In the genomic region with DNA sequence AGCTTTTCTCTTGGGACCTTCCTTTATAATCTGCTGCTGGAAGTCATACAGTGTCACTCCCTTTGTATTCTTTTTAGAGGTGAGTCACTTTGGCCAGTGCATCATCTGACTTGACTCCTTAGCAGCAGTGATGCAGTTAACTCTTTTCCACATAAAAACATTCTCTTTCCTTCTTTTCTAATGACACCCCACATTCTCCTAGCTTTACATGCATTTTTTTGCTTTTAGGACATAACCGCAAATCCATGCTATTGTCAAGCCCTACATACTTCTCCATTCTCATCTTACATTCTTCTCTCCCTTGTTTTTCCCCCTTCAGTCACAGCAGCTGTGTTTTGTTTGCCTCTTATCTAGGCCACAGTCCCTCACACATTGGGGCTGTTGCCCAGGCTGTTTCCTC, we compare ENCODE assay signal across 17 cellular contexts. TPM values are rescaled to one million over a fixed set of nuclear protein-coding genes. Genes with fewer than 3 reads are reported as not detected.
DNase-seq lines count a peak whose midpoint lies in the region; ATAC-seq and TF ChIP-seq lines count a peak whose summit lies in the region.
"Had no signal": no experiment of that assay in that cellular context is flagged by ENCODE, and none has a peak within 500 bp of the region (broad histone marks: within the 10 kb centered on the region; RNA-seq: fewer than 3 reads in every experiment).

No MANE protein-coding gene starts in this region.

- no peaks in the 10 kb centered on the region for H3K9me3 Mint-ChIP-seq in activated T-cell treated with anti-CD3 and anti-CD28 coated beads, Interleukin-2, amount 50 U/mL, for 4 hours
- H3K9me3 Mint-ChIP-seq: activated B cell treated with CpG ODN at 0.5 μM for 24 hours; CD4-positive, alpha-beta T cell; stimulated activated naive CD8-positive, alpha-beta T cell treated with anti-CD3 and anti-CD28 coated beads, Interleukin-15, amount 100 ng/mL, for 72 hours had no signal

- no peaks in the 10 kb centered on the region for H3K9me3 ChIP-seq in mesenchymal stem cell (ENCODE audit: control insufficient read depth, low read length)
- H3K9me3 ChIP-seq: mucosa of descending colon had no signal

- H2BK15ac ChIP-seq in mesenchymal stem cell (ENCODE audit: low read depth, poor library complexity, severe bottlenecking), result no peak overlapping the region

- no peak overlapping the region for H3K4me2 ChIP-seq in mesenchymal stem cell (ENCODE audit: low read length, poor library complexity, severe bottlenecking)

- no peaks in the 10 kb centered on the region for H3K27me3 ChIP-seq in brain microvascular endothelial cell (replicated peaks)
- H3K27me3 ChIP-seq in mesenchymal stem cell (ENCODE audit: control insufficient read depth in 1 of 2, insufficient read depth in 1 of 2, low read length in 2 of 2), result no peaks in the 10 kb centered on the region

- no peak overlapping the region for H3K4me3 Mint-ChIP-seq in activated T-cell treated with anti-CD3 and anti-CD28 coated beads, Interleukin-2, amount 50 U/mL, for 4 hours
- H3K4me3 Mint-ChIP-seq: activated B cell treated with CpG ODN at 0.5 μM for 24 hours; CD4-positive, alpha-beta T cell; stimulated activated naive CD8-positive, alpha-beta T cell treated with anti-CD3 and anti-CD28 coated beads, Interleukin-15, amount 100 ng/mL, for 72 hours had no signal

- no peak overlapping the region for H2BK120ac ChIP-seq in mesenchymal stem cell (ENCODE audit: low read depth, low read length)

- no peak overlapping the region for H2AK5ac ChIP-seq in mesenchymal stem cell (ENCODE audit: low read length, severe bottlenecking)

- H4K8ac ChIP-seq in mesenchymal stem cell (ENCODE audit: low read length), result no peak overlapping the region

- H3K4ac ChIP-seq in mesenchymal stem cell (ENCODE audit: low read depth in 1 of 2, low read length in 2 of 2), result no peak overlapping the region

- H3K4me3 ChIP-seq in brain microvascular endothelial cell (ENCODE audit: low read depth, low read length) (no peak overlapping the region), mesenchymal stem cell (ENCODE audit: insufficient read depth in 1 of 2, low read depth in 1 of 2, low read length in 2 of 2) (no peak overlapping the region)
- H3K4me3 ChIP-seq: mucosa of descending colon had no signal

- peak overlapping the region; percentile 25 for H3K9ac ChIP-seq in mesenchymal stem cell (ENCODE audit: low read length)

- H3K36me3 ChIP-seq in brain microvascular endothelial cell (replicated peaks), result no peaks in the 10 kb centered on the region
- H3K36me3 ChIP-seq in mesenchymal stem cell (ENCODE audit: control insufficient read depth in 1 of 2, insufficient read depth in 2 of 2, low read depth in 1 of 2, low read length in 2 of 2), result no peaks in the 10 kb centered on the region

- peaks cover 10% of the 10 kb centered on the region for H3K27me3 Mint-ChIP-seq in activated T-cell treated with anti-CD3 and anti-CD28 coated beads, Interleukin-2, amount 50 U/mL, for 4 hours (ENCODE audit: low read depth)

- no peak overlapping the region for H4K91ac ChIP-seq in mesenchymal stem cell (ENCODE audit: low read length)

- WGBS in mesenchymal stem cell, result 79% methylated on average over 1 of the region's 1 CpG

- H2BK12ac ChIP-seq in mesenchymal stem cell (ENCODE audit: low read length in 2 of 2), result no peak overlapping the region

- no peak overlapping the region for H3K14ac ChIP-seq in mesenchymal stem cell (ENCODE audit: low read length in 2 of 2)

- no peak overlapping the region for H3K23ac ChIP-seq in mesenchymal stem cell (ENCODE audit: low read length in 2 of 2)

- H3K79me1 ChIP-seq in mesenchymal stem cell (replicated peaks; ENCODE audit: low read length, poor library complexity, severe bottlenecking), result no peaks in the 10 kb centered on the region

- in situ Hi-C loops in brain microvascular endothelial cell (cut with HindIII; ENCODE audit: low pct_ligation_motif_present, low sequenced_read_pairs), result no loop called here

- no peaks in the 10 kb centered on the region for H3K4me1 Mint-ChIP-seq in activated T-cell treated with anti-CD3 and anti-CD28 coated beads, Interleukin-2, amount 50 U/mL, for 4 hours (ENCODE audit: low read depth)
- H3K4me1 Mint-ChIP-seq: activated B cell treated with CpG ODN at 0.5 μM for 24 hours; stimulated activated naive CD8-positive, alpha-beta T cell treated with anti-CD3 and anti-CD28 coated beads, Interleukin-15, amount 100 ng/mL, for 72 hours had no signal

- TF ChIP-seq CTCF in brain microvascular endothelial cell (IDR thresholded peaks at IDR 0.05; ENCODE audit: low read depth, low read length, missing control alignments), result no peak

- peaks cover 3% of the 10 kb centered on the region for H3K4me1 ChIP-seq in mesenchymal stem cell (ENCODE audit: control insufficient read depth, insufficient read depth, low read depth, low read length)

- ATAC-seq in activated CD4-positive, CD25-positive, alpha-beta regulatory T cell treated with anti-CD3 and anti-CD28 coated beads, Interleukin-2, amount 50 U/mL, for 24 hours, result no peak
- ATAC-seq in activated T-cell treated with anti-CD3 and anti-CD28 coated beads, Interleukin-2, amount 50 U/mL, for 4 hours, result no peak
- ATAC-seq: mucosa of descending colon; stimulated activated naive CD8-positive, alpha-beta T cell treated with anti-CD3 and anti-CD28 coated beads, Interleukin-15, amount 100 ng/mL, for 72 hours had no signal

- H2AFZ ChIP-seq in mesenchymal stem cell (ENCODE audit: low read depth, low read length), result no peak overlapping the region

- H3K18ac ChIP-seq in mesenchymal stem cell (ENCODE audit: low read depth in 1 of 2, low read length in 2 of 2), result no peak overlapping the region

- no peaks in the 10 kb centered on the region for H3K36me3 Mint-ChIP-seq in activated T-cell treated with anti-CD3 and anti-CD28 coated beads, Interleukin-2, amount 50 U/mL, for 4 hours (ENCODE audit: insufficient read depth)

- peak; percentile 17 for DNase-seq in COLO668 (lab: John Stamatoyannopoulos, UW; ENCODE audit: unreplicated experiment)
- DNase-seq in M059J (ENCODE audit: low read depth), result peak; percentile 85
- DNase-seq in brain microvascular endothelial cell, result peak; percentile 80
- peak; percentile 31 for DNase-seq in mesenchymal stem cell
- DNase-seq in DMS 273 treated with DMSO at 0.1 percent for 48 hours (lab: John Stamatoyannopoulos, UW), result no peak
- no peak for DNase-seq in HUDEP-2 (lab: John Stamatoyannopoulos, UW; ENCODE audit: unreplicated experiment in 76 of 76)
- no peak for DNase-seq in activated T-cell treated with anti-CD3 and anti-CD28 coated beads, Interleukin-2, amount 50 U/mL, for 4 hours
- DNase-seq: activated B cell treated with CpG ODN at 0.5 μM for 24 hours; activated CD8-positive, alpha-beta memory T cell treated with anti-CD3 and anti-CD28 coated beads, Interleukin-2, amount 50 U/mL, for 48 hours; amygdala; CD4-positive, alpha-beta T cell; mucosa of descending colon; NCI-H1092; NCI-H510A; SHP77 treated with DMSO at 0.1 percent for 48 hours; stimulated activated naive CD8-positive, alpha-beta T cell treated with anti-CD3 and anti-CD28 coated beads, Interleukin-15, amount 100 ng/mL, for 72 hours had no signal

- H3K27ac ChIP-seq in brain microvascular endothelial cell (peak overlapping the region; percentile 53), mesenchymal stem cell (ENCODE audit: low read length, poor library complexity, severe bottlenecking) (peak overlapping the region; percentile 22)

- no peak overlapping the region for H2BK5ac ChIP-seq in mesenchymal stem cell (ENCODE audit: low read depth, low read length, poor library complexity, severe bottlenecking)

RNA-seq across cellular contexts. Expression of a gene that starts 55.1 kb away (rescaled TPM):
- total RNA-seq in M059J (2014; rRNA removed; shearing (Covaris generic)), result 28.1 and 30.4 TPM in 2 replicates
- polyA plus RNA-seq in mesenchymal stem cell (2013, experiment 1 of 2), result 31.0 TPM
- 31.6 TPM for polyA plus RNA-seq in mesenchymal stem cell (2013, experiment 2 of 2)
- total RNA-seq in activated T-cell treated with anti-CD3 and anti-CD28 coated beads, Interleukin-2, amount 50 U/mL, for 4 hours, result 10 to 100 TPM; 58.8 to 63.5 (median 62.4) TPM

Comparison
In these comparisons a context has a peak if more than half of its experiments do, and no peak if none do; other contexts are left out.
1. DNase-seq: peak in COLO668 (single experiment), M059J (single experiment), brain microvascular endothelial cell (single experiment) and mesenchymal stem cell (single experiment); none in DMS 273 treated with DMSO at 0.1 percent for 48 hours (single experiment), HUDEP-2 (0 of 76) and activated T-cell treated with anti-CD3 and anti-CD28 coated beads, Interleukin-2, amount 50 U/mL, for 4 hours (single experiment).